9 cellular contexts compared by ENCODE assay signal in the genomic region with DNA sequence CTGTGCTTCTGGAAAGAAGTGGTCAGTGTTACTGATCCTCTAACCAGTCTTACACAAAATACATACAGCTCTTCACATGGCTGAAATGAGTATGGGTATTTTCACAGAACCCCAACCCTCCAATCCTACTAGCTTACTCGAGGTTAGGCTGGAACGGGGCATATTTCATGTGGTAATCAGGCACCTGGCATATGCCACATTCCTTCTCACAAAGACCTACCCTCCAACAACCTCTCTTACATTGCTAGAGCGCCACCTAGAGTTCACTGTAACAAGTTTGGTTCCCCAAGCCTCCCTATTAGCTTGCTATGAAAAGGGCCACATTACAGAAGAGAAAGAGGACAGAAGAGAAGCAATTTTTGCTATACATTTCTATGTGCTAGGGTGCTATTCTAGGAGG.
DNase-seq lines count a peak whose midpoint lies in the region; ATAC-seq, FAIRE-seq and TF ChIP-seq lines count a peak whose summit lies in the region.
"Had no signal": no experiment of that assay in that cellular context is flagged by ENCODE, and none has a peak within 500 bp of the region (broad histone marks: within the 10 kb centered on the region; RNA-seq: fewer than 3 reads in every experiment).

No MANE protein-coding gene starts in this region.

- no peaks in the 10 kb centered on the region for H3K36me3 Mint-ChIP-seq in activated naive CD8-positive, alpha-beta T cell treated with anti-CD3 and anti-CD28 coated beads for 36 hours
- H3K36me3 Mint-ChIP-seq: activated naive CD4-positive, alpha-beta T cell treated with anti-CD3 and anti-CD28 coated beads, Interleukin-2, amount 50 U/mL, for 24 hours had no signal

- H3K4me1 ChIP-seq in cardiac muscle cell (ENCODE audit: low read depth) (no peaks in the 10 kb centered on the region), GM12878 (ENCODE audit: control insufficient read depth, insufficient read depth, low read length) (no peaks in the 10 kb centered on the region)

- H2AFZ ChIP-seq in GM12878 (ENCODE audit: control insufficient read depth, low read depth, low read length): no peak overlapping the region

- H3K27me3 ChIP-seq in cardiac muscle cell: no peaks in the 10 kb centered on the region
- no peaks in the 10 kb centered on the region for H3K27me3 ChIP-seq in GM12878 (replicated peaks in 1 of 2; ENCODE audit: control insufficient read depth in 2 of 2, insufficient read depth in 2 of 2, low read length in 1 of 2)

- H4K20me1 ChIP-seq in GM12878 (ENCODE audit: control insufficient read depth, insufficient read depth): no peaks in the 10 kb centered on the region

- H3K4me2 ChIP-seq in GM12878 (ENCODE audit: control insufficient read depth, insufficient read depth): no peak overlapping the region

- FAIRE-seq in GM12878 (lab: Jason Lieb, UNC): no peak

- H3K9me3 ChIP-seq in cardiac muscle cell (ENCODE audit: low read depth) (no peaks in the 10 kb centered on the region), GM12878 (replicated peaks; ENCODE audit: control insufficient read depth, insufficient read depth, low read length) (no peaks in the 10 kb centered on the region)

- in situ Hi-C loops in GM12878 (cut with MboI): loop anchor here (10.0 kb wide), 1 partner anchor 1033 kb away; no protein-coding TSS in a partner anchor

- no peak for TF ChIP-seq EP300 in GM12878 (IDR thresholded peaks at IDR 0.05; ENCODE audit: borderline replicate concordance in 1 of 2, control insufficient read depth in 1 of 2, low read depth in 2 of 2, low read length in 2 of 2)

- POLR2A ChIA-PET in GM12878 (lab: Charles Lee): no interaction called here

- DNase-seq in cardiac muscle cell (ENCODE audit: low read depth in 1 of 2, low spot score in 1 of 2) (peak; percentile 81 to 86), left ventricle myocardium superior (no peak), NCI-H2227 treated with DMSO at 0.1 percent for 48 hours (lab: John Stamatoyannopoulos, UW) (peak; percentile 3), GM12878 (ENCODE audit: low read depth, low spot score) (no peak), medulla oblongata (ENCODE audit: extremely low spot score) (peak; percentile 61), DMS79 (lab: John Stamatoyannopoulos, UW) (no peak)
- no peak for DNase-seq in activated naive CD8-positive, alpha-beta T cell treated with anti-CD3 and anti-CD28 coated beads for 36 hours

- H3K27ac ChIP-seq in cardiac muscle cell: no peak overlapping the region
- H3K27ac ChIP-seq in GM12878 (ENCODE audit: control insufficient read depth, insufficient read depth): no peak overlapping the region

- H3K4me1 Mint-ChIP-seq in activated naive CD8-positive, alpha-beta T cell treated with anti-CD3 and anti-CD28 coated beads for 36 hours: no peaks in the 10 kb centered on the region
- H3K4me1 Mint-ChIP-seq: activated naive CD4-positive, alpha-beta T cell treated with anti-CD3 and anti-CD28 coated beads, Interleukin-2, amount 50 U/mL, for 24 hours had no signal

- no peak overlapping the region for H3K9ac ChIP-seq in GM12878 (ENCODE audit: control insufficient read depth, insufficient read depth, low read length)

- TF ChIP-seq POLR2A in GM12878 (IDR thresholded peaks at IDR 0.05; ENCODE audit: low read depth, low read length): no peak

- intact Hi-C loops in left ventricle myocardium superior (cut with micrococcal nuclease) (no loop called here), GM12878 (cut with micrococcal nuclease; ENCODE audit: unreplicated experiment) (loop anchor here (2.0 to 5.0 kb wide), 2 partner anchors 771 to 1035 kb away; no protein-coding TSS in a partner anchor)

- no TSS peak for BruUV-seq in GM12878 (replicated peaks; lab: Mats Ljungman, UMichigan)

- no peaks in the 10 kb centered on the region for H3K9me3 Mint-ChIP-seq in activated naive CD8-positive, alpha-beta T cell treated with anti-CD3 and anti-CD28 coated beads for 36 hours

- no peak overlapping the region for H3K4me3 Mint-ChIP-seq in activated naive CD8-positive, alpha-beta T cell treated with anti-CD3 and anti-CD28 coated beads for 36 hours
- H3K4me3 Mint-ChIP-seq: activated naive CD4-positive, alpha-beta T cell treated with anti-CD3 and anti-CD28 coated beads, Interleukin-2, amount 50 U/mL, for 24 hours had no signal

- TF ChIP-seq CTCF in cardiac muscle cell (IDR thresholded peaks at IDR 0.05; ENCODE audit: low read depth, low read length) (peak; percentile 75), GM12878 (IDR thresholded peaks at IDR 0.05 in 2 of 3, conservative IDR thresholded peaks at IDR 0.05 in 1 of 3; ENCODE audit: control insufficient read depth in 2 of 3, extremely low read depth in 1 of 3, insufficient read depth in 1 of 3, low read depth in 3 of 3, low read length in 3 of 3) (peak; percentile 50 to 60 (median 55); a peak in 5 of 6 replicates)

- H3K27ac Mint-ChIP-seq in activated naive CD8-positive, alpha-beta T cell treated with anti-CD3 and anti-CD28 coated beads for 36 hours: no peak overlapping the region
- H3K27ac Mint-ChIP-seq: activated naive CD4-positive, alpha-beta T cell treated with anti-CD3 and anti-CD28 coated beads, Interleukin-2, amount 50 U/mL, for 24 hours had no signal

- CTCF ChIA-PET in GM12878 (lab: Yijun Ruan, JAX): interaction anchor here (0.6 to 5.4 kb wide), 15 partner anchors 8 to 1267 kb away, joined by 3 to 53 read pairs (median 4); no protein-coding TSS in a partner anchor

- RAD21 ChIA-PET in GM12878 (lab: Charles Lee; ENCODE audit: unreplicated experiment): interaction anchor here (0.6 to 4.2 kb wide), 5 partner anchors 10 to 1039 kb away, joined by 3 to 25 read pairs (median 3); no protein-coding TSS in a partner anchor

- no peak overlapping the region for H3K4me3 ChIP-seq in cardiac muscle cell
- H3K4me3 ChIP-seq in GM12878: no peak overlapping the region

- SMC1A ChIA-PET in GM12878 (lab: Charles Lee; ENCODE audit: uncharacterized antibody, unreplicated experiment): interaction anchor here (0.6 to 2.6 kb wide), 7 partner anchors 11 to 1034 kb away, joined by 3 to 19 read pairs (median 4); no protein-coding TSS in a partner anchor

- no peak for ATAC-seq in left ventricle myocardium superior
- peak; percentile 65 for ATAC-seq in HG03135 (IDR thresholded peaks at IDR 0.05; ENCODE audit: unreplicated experiment)
- peak; percentile 89 for ATAC-seq in GM12878

- 0% methylated on average over 3 of the region's 3 CpGs for WGBS in GM12878 (ENCODE audit: insufficient coverage, insufficient replicate concordance, low lambda C conversion rate, missing lambda C conversion rate)

- no peaks in the 10 kb centered on the region for H3K27me3 Mint-ChIP-seq in activated naive CD8-positive, alpha-beta T cell treated with anti-CD3 and anti-CD28 coated beads for 36 hours
- H3K27me3 Mint-ChIP-seq: activated naive CD4-positive, alpha-beta T cell treated with anti-CD3 and anti-CD28 coated beads, Interleukin-2, amount 50 U/mL, for 24 hours had no signal

- TF ChIP-seq RAD21 in GM12878 (IDR thresholded peaks at IDR 0.05; ENCODE audit: insufficient read depth, low read depth, low read length): peak; percentile 75

- no peaks in the 10 kb centered on the region for H3K79me2 ChIP-seq in GM12878 (ENCODE audit: control insufficient read depth, insufficient read depth, low read length)

- H3K36me3 ChIP-seq in cardiac muscle cell (no peaks in the 10 kb centered on the region), GM12878 (ENCODE audit: control insufficient read depth in 2 of 2, insufficient read depth in 2 of 2, low read length in 1 of 2) (no peaks in the 10 kb centered on the region)

TF ChIP-seq in GM12878, 131 proteins besides CTCF, POLR2A, EP300 and RAD21:
- peak; percentile 57 for TF ChIP-seq SMC3 (IDR thresholded peaks at IDR 0.05; ENCODE audit: borderline replicate concordance, low read length)
- TF ChIP-seq, protein P1, sequence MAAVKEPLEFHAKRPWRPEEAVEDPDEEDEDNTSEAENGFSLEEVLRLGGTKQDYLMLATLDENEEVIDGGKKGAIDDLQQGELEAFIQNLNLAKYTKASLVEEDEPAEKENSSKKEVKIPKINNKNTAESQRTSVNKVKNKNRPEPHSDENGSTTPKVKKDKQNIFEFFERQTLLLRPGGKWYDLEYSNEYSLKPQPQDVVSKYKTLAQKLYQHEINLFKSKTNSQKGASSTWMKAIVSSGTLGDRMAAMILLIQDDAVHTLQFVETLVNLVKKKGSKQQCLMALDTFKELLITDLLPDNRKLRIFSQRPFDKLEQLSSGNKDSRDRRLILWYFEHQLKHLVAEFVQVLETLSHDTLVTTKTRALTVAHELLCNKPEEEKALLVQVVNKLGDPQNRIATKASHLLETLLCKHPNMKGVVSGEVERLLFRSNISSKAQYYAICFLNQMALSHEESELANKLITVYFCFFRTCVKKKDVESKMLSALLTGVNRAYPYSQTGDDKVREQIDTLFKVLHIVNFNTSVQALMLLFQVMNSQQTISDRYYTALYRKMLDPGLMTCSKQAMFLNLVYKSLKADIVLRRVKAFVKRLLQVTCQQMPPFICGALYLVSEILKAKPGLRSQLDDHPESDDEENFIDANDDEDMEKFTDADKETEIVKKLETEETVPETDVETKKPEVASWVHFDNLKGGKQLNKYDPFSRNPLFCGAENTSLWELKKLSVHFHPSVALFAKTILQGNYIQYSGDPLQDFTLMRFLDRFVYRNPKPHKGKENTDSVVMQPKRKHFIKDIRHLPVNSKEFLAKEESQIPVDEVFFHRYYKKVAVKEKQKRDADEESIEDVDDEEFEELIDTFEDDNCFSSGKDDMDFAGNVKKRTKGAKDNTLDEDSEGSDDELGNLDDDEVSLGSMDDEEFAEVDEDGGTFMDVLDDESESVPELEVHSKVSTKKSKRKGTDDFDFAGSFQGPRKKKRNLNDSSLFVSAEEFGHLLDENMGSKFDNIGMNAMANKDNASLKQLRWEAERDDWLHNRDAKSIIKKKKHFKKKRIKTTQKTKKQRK (IDR thresholded peaks at IDR 0.05; ENCODE audit: low read depth, low read length): no peak
- no peak for TF ChIP-seq RFX5 (IDR thresholded peaks at IDR 0.05; ENCODE audit: low read depth, low read length)
- TF ChIP-seq JUND (IDR thresholded peaks at IDR 0.05; ENCODE audit: low read depth, low read length): no peak
- TF ChIP-seq, protein P2, sequence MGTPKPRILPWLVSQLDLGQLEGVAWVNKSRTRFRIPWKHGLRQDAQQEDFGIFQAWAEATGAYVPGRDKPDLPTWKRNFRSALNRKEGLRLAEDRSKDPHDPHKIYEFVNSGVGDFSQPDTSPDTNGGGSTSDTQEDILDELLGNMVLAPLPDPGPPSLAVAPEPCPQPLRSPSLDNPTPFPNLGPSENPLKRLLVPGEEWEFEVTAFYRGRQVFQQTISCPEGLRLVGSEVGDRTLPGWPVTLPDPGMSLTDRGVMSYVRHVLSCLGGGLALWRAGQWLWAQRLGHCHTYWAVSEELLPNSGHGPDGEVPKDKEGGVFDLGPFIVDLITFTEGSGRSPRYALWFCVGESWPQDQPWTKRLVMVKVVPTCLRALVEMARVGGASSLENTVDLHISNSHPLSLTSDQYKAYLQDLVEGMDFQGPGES (IDR thresholded peaks at IDR 0.05): no peak
- no peak for TF ChIP-seq NFYA (IDR thresholded peaks at IDR 0.05; ENCODE audit: borderline replicate concordance, low read depth, low read length)

Comparison
In these comparisons a context has a peak if more than half of its experiments do, and no peak if none do; other contexts are left out.
1. DNase-seq: peak in cardiac muscle cell (2 of 2), NCI-H2227 treated with DMSO at 0.1 percent for 48 hours (single experiment) and medulla oblongata (single experiment); none in left ventricle myocardium superior (single experiment), GM12878 (single experiment), activated naive CD8-positive, alpha-beta T cell treated with anti-CD3 and anti-CD28 coated beads for 36 hours (single experiment) and DMS79 (single experiment).